Comparison of ENCODE assay signal across 1 cellular context in genomic region chr1:28840928-28841544, GRCh38.
TF ChIP-seq lines count a peak whose summit lies in the region.

No MANE protein-coding gene starts in this region.

TF ChIP-seq in H1, 55 proteins besides CTCF, POLR2A, EP300 and RAD21 (continued from another document):
- TF ChIP-seq CHD7 (IDR thresholded peaks at IDR 0.05; ENCODE audit: insufficient replicate concordance, low read length), result no peak
- TF ChIP-seq FOSL1 (IDR thresholded peaks at IDR 0.05; ENCODE audit: insufficient read depth, low read depth, low read length), result no peak
- no peak for TF ChIP-seq TBP (IDR thresholded peaks at IDR 0.05; ENCODE audit: low read depth, low read length)
- TF ChIP-seq ATF3 (IDR thresholded peaks at IDR 0.05; ENCODE audit: insufficient read depth, low read depth, low read length), result no peak
- no peak for TF ChIP-seq PHF8 (conservative IDR thresholded peaks at IDR 0.05; ENCODE audit: low read depth, low read length)
